Comparison of ENCODE assay signal across 8 cellular contexts in genomic region chr3:159266779-159267178, GRCh38.
A peak's percentile ranks its signal among the peaks of the same experiment; 100 is the strongest.
DNase-seq lines count a peak whose midpoint lies in the region; ATAC-seq, FAIRE-seq and TF ChIP-seq lines count a peak whose summit lies in the region.

No MANE protein-coding gene starts in this region.

- no peak overlapping the region for H4K8ac ChIP-seq in IMR-90 (ENCODE audit: low read depth in 2 of 2, low read length in 2 of 2)

- no peaks in the 10 kb centered on the region for H4K20me1 ChIP-seq in IMR-90 (ENCODE audit: insufficient read depth, low read length)
- H4K20me1 ChIP-seq in keratinocyte (ENCODE audit: control insufficient read depth, extremely low read depth, insufficient read depth, low read length) = no peaks in the 10 kb centered on the region

- TF ChIP-seq POLR2A in heart left ventricle (IDR thresholded peaks at IDR 0.05) (no peak), IMR-90 (IDR thresholded peaks at IDR 0.05; ENCODE audit: low read depth, low read length) (no peak), spleen (IDR thresholded peaks at IDR 0.05) (no peak)

- H3K9me1 ChIP-seq in IMR-90 (ENCODE audit: insufficient read depth, low read length) (no peaks in the 10 kb centered on the region), keratinocyte (ENCODE audit: control insufficient read depth, extremely low read depth, insufficient read depth, low read length) (no peaks in the 10 kb centered on the region)

- POLR2A ChIA-PET in IMR-90 (lab: Charles Lee; ENCODE audit: unreplicated experiment) = no interaction called here

- H3K36me3 ChIP-seq in heart left ventricle (no peaks in the 10 kb centered on the region), IMR-90 (ENCODE audit: control insufficient read depth, insufficient read depth, low read length) (no peaks in the 10 kb centered on the region), keratinocyte (ENCODE audit: control insufficient read depth in 2 of 2, extremely low read depth in 1 of 2, insufficient read depth in 2 of 2, low read length in 2 of 2) (no peaks in the 10 kb centered on the region), spleen (no peaks in the 10 kb centered on the region)

- TF ChIP-seq CTCF in heart left ventricle (IDR thresholded peaks at IDR 0.05) (peak in 8 of 12 donors; percentile 9 to 38 (median 32)), IMR-90 (conservative IDR thresholded peaks at IDR 0.05; ENCODE audit: low read depth, low read length) (peak; percentile 43), keratinocyte (optimal IDR thresholded peaks at IDR 0.05 in 1 of 3, IDR thresholded peaks at IDR 0.05 in 1 of 3, conservative IDR thresholded peaks at IDR 0.05 in 1 of 3; ENCODE audit: extremely low read depth in 1 of 3, insufficient read depth in 2 of 3, low read length in 3 of 3) (peak; percentile 43 to 76 (median 44)), spleen (IDR thresholded peaks at IDR 0.05 in 8 of 11, conservative IDR thresholded peaks at IDR 0.05 in 3 of 11) (no peak)

- peak; percentile 68 for FAIRE-seq in keratinocyte (lab: Jason Lieb, UNC)

- no peak overlapping the region for H2BK5ac ChIP-seq in IMR-90 (ENCODE audit: low read depth, low read length, poor library complexity, severe bottlenecking)

- no peak overlapping the region for H3K18ac ChIP-seq in IMR-90 (ENCODE audit: low read depth, low read length)

- H3K4me1 ChIP-seq in heart left ventricle = no peaks in the 10 kb centered on the region
- H3K4me1 ChIP-seq in IMR-90 (ENCODE audit: control insufficient read depth, insufficient read depth, low read length) = no peaks in the 10 kb centered on the region
- no peaks in the 10 kb centered on the region for H3K4me1 ChIP-seq in keratinocyte (ENCODE audit: control insufficient read depth, extremely low read depth, insufficient read depth, low read length)
- no peaks in the 10 kb centered on the region for H3K4me1 ChIP-seq in spleen

- intact Hi-C loops in heart left ventricle (cut with DNase I) = loop anchor here in 6 of 10 donors (5.0 to 10.0 kb wide), 7 partner anchors 318 to 741 kb away; no protein-coding TSS in a partner anchor
- intact Hi-C loops in Right ventricle myocardium inferior (cut with DNase I) = loop anchor here (10.0 kb wide), 1 partner anchor 318 kb away; no protein-coding TSS in a partner anchor
- intact Hi-C loops in IMR-90 (cut with micrococcal nuclease) = loop anchor here (5.0 kb wide), 1 partner anchor 616 kb away; no protein-coding TSS in a partner anchor
- intact Hi-C loops in spleen (cut with DNase I; ENCODE audit: low total_unique reads) = loop anchor here (10.0 kb wide), 1 partner anchor 738 kb away; no protein-coding TSS in a partner anchor

- dilution Hi-C loops in IMR-90 (cut with HindIII; ENCODE audit: low sequenced_read_pairs, unreplicated experiment) = no loop called here
- dilution Hi-C loops in keratinocyte (cut with MboI; ENCODE audit: extremely low pct_ligation_motif_present, low sequenced_read_pairs) = no loop called here

- H3K9ac ChIP-seq in IMR-90 (ENCODE audit: low read depth, low read length) (no peak overlapping the region), keratinocyte (ENCODE audit: control insufficient read depth, extremely low read depth, insufficient read depth, low read length) (no peak overlapping the region)

- H3K27me3 ChIP-seq in heart left ventricle = no peaks in the 10 kb centered on the region
- peaks cover 5% of the 10 kb centered on the region; the same call in 1 of the 2 replicates for H3K27me3 ChIP-seq in IMR-90 (ENCODE audit: control insufficient read depth, insufficient read depth, low read length)
- peaks cover 5% of the 10 kb centered on the region for H3K27me3 ChIP-seq in keratinocyte (ENCODE audit: control insufficient read depth, extremely low read depth, insufficient read depth, low read length)
- no peaks in the 10 kb centered on the region for H3K27me3 ChIP-seq in spleen (replicated peaks in 1 of 7)

- H2BK15ac ChIP-seq in IMR-90 (ENCODE audit: low read depth, low read length) = no peak overlapping the region

- no peak overlapping the region for H2BK20ac ChIP-seq in IMR-90 (ENCODE audit: low read depth, low read length)

- H2AFZ ChIP-seq in IMR-90 (replicated peaks; ENCODE audit: low read length, poor library complexity) (no peak overlapping the region), keratinocyte (ENCODE audit: control insufficient read depth, low read length) (no peak overlapping the region)

- no peak overlapping the region for H2BK120ac ChIP-seq in IMR-90 (ENCODE audit: low read depth, low read length)

- no peak overlapping the region for H3K56ac ChIP-seq in IMR-90 (ENCODE audit: extremely low read depth, insufficient read depth, low read length)

- no peak overlapping the region for H2AK5ac ChIP-seq in IMR-90 (ENCODE audit: low read depth, low read length)

- no peak overlapping the region for H3K4me2 ChIP-seq in IMR-90 (ENCODE audit: low read depth, low read length)
- H3K4me2 ChIP-seq in keratinocyte (ENCODE audit: control insufficient read depth, extremely low read depth, insufficient read depth, low read depth, low read length) = no peak overlapping the region

- H4K5ac ChIP-seq in IMR-90 (ENCODE audit: low read depth, low read length) = no peak overlapping the region

- H3K23ac ChIP-seq in IMR-90 (ENCODE audit: low read depth, low read length) = no peak overlapping the region

- ATAC-seq in heart left ventricle (peak in 1 of 4 donors; percentile 34), Right ventricle myocardium inferior (no peak), IMR-90 (ENCODE audit: low read depth) (no peak), GM19035 (IDR thresholded peaks at IDR 0.05; ENCODE audit: unreplicated experiment) (no peak), GM21390 (IDR thresholded peaks at IDR 0.05; ENCODE audit: unreplicated experiment) (no peak)

- no peaks in the 10 kb centered on the region for H3K79me1 ChIP-seq in IMR-90 (ENCODE audit: low read depth in 1 of 2, low read length in 2 of 2)

- H3K14ac ChIP-seq in IMR-90 (replicated peaks; ENCODE audit: low read depth, low read length) = no peak overlapping the region

- CTCF ChIA-PET in IMR-90 (lab: Yijun Ruan, JAX) = no interaction called here

- H3K4ac ChIP-seq in IMR-90 (ENCODE audit: low read depth, low read length) = no peak overlapping the region

- DNase-seq in heart left ventricle (no peak), Right ventricle myocardium inferior (ENCODE audit: missing footprints) (no peak), IMR-90 (peak; percentile 6), SK-N-DZ (ENCODE audit: low spot score) (peak; percentile 57), keratinocyte (ENCODE audit: low read depth, low spot score) (no peak), spleen (no peak)

- H3K9me3 ChIP-seq in heart left ventricle (no peaks in the 10 kb centered on the region), IMR-90 (ENCODE audit: control insufficient read depth, insufficient read depth, low read length) (no peaks in the 10 kb centered on the region), keratinocyte (ENCODE audit: control insufficient read depth, low read depth, low read length) (no peaks in the 10 kb centered on the region), spleen (no peaks in the 10 kb centered on the region)

- no peak overlapping the region for H2AK9ac ChIP-seq in IMR-90 (replicated peaks; ENCODE audit: low read depth, low read length, poor library complexity)

- in situ Hi-C loops in IMR-90 (cut with MboI; ENCODE audit: low sequenced_read_pairs) = loop anchor here (5.0 to 25.0 kb wide), 3 partner anchors 541 to 746 kb away; partner anchors contain the start of gene GFM1

- TF ChIP-seq RAD21 in IMR-90 (IDR thresholded peaks at IDR 0.05; ENCODE audit: low read length) = peak; percentile 56

- no peak overlapping the region for H4K91ac ChIP-seq in IMR-90 (ENCODE audit: insufficient read depth, low read depth, low read length)

- H3K4me3 ChIP-seq in heart left ventricle (no peak overlapping the region), IMR-90 (ENCODE audit: insufficient read depth, low read depth, low read length) (no peak overlapping the region), keratinocyte (ENCODE audit: control insufficient read depth in 2 of 3, extremely low read depth in 1 of 3, insufficient read depth in 2 of 3, low read depth in 1 of 3, low read length in 3 of 3) (no peak overlapping the region), spleen (no peak overlapping the region)

- WGBS in heart left ventricle, 4 donors = 68 to 84% (median 76%) methylated on average over 6 of the region's 6 CpGs
- no CpG with 5 or more reads among the region's 6 CpGs for WGBS in IMR-90 (ENCODE audit: extremely low coverage in 2 of 2, insufficient read length in 1 of 2), 2 experiments
- 73 to 87% (median 80%) methylated on average over 6 of the region's 6 CpGs for WGBS in spleen, 5 donors

- BruUV-seq in IMR-90 (replicated peaks; lab: Mats Ljungman, UMichigan) = no TSS peak

- no peaks in the 10 kb centered on the region for H3K79me2 ChIP-seq in keratinocyte (ENCODE audit: control insufficient read depth, insufficient read depth, low read length)

- H3K27ac ChIP-seq in heart left ventricle (no peak overlapping the region), IMR-90 (ENCODE audit: insufficient read depth, low read length) (no peak overlapping the region), keratinocyte (ENCODE audit: control insufficient read depth, insufficient read depth, low read length) (no peak overlapping the region), spleen (no peak overlapping the region)

TF ChIP-seq in IMR-90, 13 proteins besides CTCF, POLR2A, EP300 and RAD21 (continues in another document):
- TF ChIP-seq MAFK (IDR thresholded peaks at IDR 0.05; ENCODE audit: low read depth, low read length) (no peak), RFX5 (IDR thresholded peaks at IDR 0.05; ENCODE audit: low read depth, low read length) (no peak), MAZ (IDR thresholded peaks at IDR 0.05; ENCODE audit: borderline replicate concordance, low read depth, low read length) (no peak), NFE2L2 (IDR thresholded peaks at IDR 0.05; ENCODE audit: low read depth, low read length) (no peak), FOS (IDR thresholded peaks at IDR 0.05; ENCODE audit: low read depth, low read length) (no peak), MXI1 (IDR thresholded peaks at IDR 0.05; ENCODE audit: borderline replicate concordance, low read depth, low read length) (no peak), CEBPB (IDR thresholded peaks at IDR 0.05; ENCODE audit: low read depth, low read length) (no peak), ELK1 (IDR thresholded peaks at IDR 0.05; ENCODE audit: borderline replicate concordance, low read depth, low read length) (no peak), CHD1 (IDR thresholded peaks at IDR 0.05; ENCODE audit: low read depth, low read length) (no peak)

Comparison
In these comparisons a context has a peak if more than half of its experiments do, and no peak if none do; other contexts are left out.
1. DNase-seq: peak in IMR-90 (single experiment) and SK-N-DZ (single experiment); none in heart left ventricle (0 of 5), Right ventricle myocardium inferior (single experiment), keratinocyte (single experiment) and spleen (single experiment).
2. CTCF ChIP-seq: peak in heart left ventricle (8 of 12), IMR-90 (single experiment) and keratinocyte (3 of 3); none in spleen (0 of 11).